15 cellular contexts compared by ENCODE assay signal in the genomic region with DNA sequence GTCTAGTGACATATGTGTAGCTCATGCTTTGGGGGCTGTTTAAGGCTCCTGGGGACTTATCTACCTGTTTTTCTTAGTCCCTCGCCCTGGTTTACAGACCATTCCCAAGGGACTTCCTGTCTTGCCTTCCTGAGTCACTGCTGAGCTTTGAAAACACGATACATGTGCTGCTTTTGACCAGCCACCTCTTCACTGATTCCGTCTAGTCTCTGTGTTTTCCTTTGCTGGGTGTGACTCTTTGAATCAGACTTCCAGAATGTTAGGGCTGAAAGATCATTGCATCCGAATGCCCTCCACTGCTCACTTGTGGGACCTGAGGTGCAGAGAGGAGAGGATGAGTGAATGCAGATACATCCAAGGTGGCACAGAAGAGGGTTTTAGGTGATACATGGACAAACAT. TPM values are rescaled to one million over a fixed set of nuclear protein-coding genes. Genes with fewer than 3 reads are reported as not detected.
DNase-seq lines count a peak whose midpoint lies in the region; ATAC-seq, FAIRE-seq and TF ChIP-seq lines count a peak whose summit lies in the region.
"Had no signal": no experiment of that assay in that cellular context is flagged by ENCODE, and none has a peak within 500 bp of the region (broad histone marks: within the 10 kb centered on the region; RNA-seq: fewer than 3 reads in every experiment).

No MANE protein-coding gene starts in this region.

- no peaks in the 10 kb centered on the region for H3K79me1 ChIP-seq in neuronal stem cell (ENCODE audit: low read depth, low read length)

- H3K36me3 ChIP-seq in HepG2 (replicated peaks in 1 of 2; ENCODE audit: control insufficient read depth in 1 of 2, insufficient read depth in 2 of 2, low read length in 2 of 2) (no peaks in the 10 kb centered on the region), right lobe of liver (no peaks in the 10 kb centered on the region), neuronal stem cell (replicated peaks in 1 of 2; ENCODE audit: control insufficient read depth in 2 of 2, insufficient read depth in 2 of 2, low read length in 2 of 2) (no peaks in the 10 kb centered on the region)
- H3K36me3 ChIP-seq: cardiac muscle cell, gastroesophageal sphincter had no signal

- H3K4me2 ChIP-seq in HepG2 (ENCODE audit: low read depth, low read length) (peak overlapping the region; percentile 50; the same call in 1 of the 2 replicates), neuronal stem cell (ENCODE audit: insufficient read depth, low read length, poor library complexity, severe bottlenecking) (no peak overlapping the region)

- WGBS in HepG2 (ENCODE audit: low lambda C conversion rate) = 6% methylated on average over 4 of the region's 4 CpGs
- 47% methylated on average over 4 of the region's 4 CpGs for WGBS in right lobe of liver (ENCODE audit: insufficient coverage, low coverage, low lambda C conversion rate, missing lambda C conversion rate)
- WGBS in neuronal stem cell (ENCODE audit: extremely low coverage in 2 of 2, insufficient read length in 2 of 2, insufficient replicate concordance in 1 of 2), 2 donors = no CpG with 5 or more reads among the region's 4 CpGs

- H3K9ac ChIP-seq in HepG2 (ENCODE audit: insufficient read depth, low read depth, low read length) (no peak overlapping the region), neuronal stem cell (ENCODE audit: low read depth, low read length, poor library complexity) (no peak overlapping the region)

- no peak overlapping the region for H2AK5ac ChIP-seq in neuronal stem cell (ENCODE audit: low read depth, low read length)

- no peak for FAIRE-seq in HepG2 (lab: Jason Lieb, UNC)

- CTCF ChIA-PET in HepG2 (lab: Yijun Ruan, JAX; ENCODE audit: low intra/inter-chr PET ratio, low total read pairs) = no interaction called here

- H3K18ac ChIP-seq in neuronal stem cell (ENCODE audit: low read length) = no peak overlapping the region

- no peak overlapping the region for H3K4ac ChIP-seq in neuronal stem cell (ENCODE audit: low read length)

- peaks cover 34% of the 10 kb centered on the region for H3K4me1 ChIP-seq in HepG2 (ENCODE audit: insufficient read depth, low read length)
- H3K4me1 ChIP-seq in right lobe of liver = peaks cover 0 to 10% (median 0%) of the 10 kb centered on the region in 4 donors
- peaks cover 0 to 3% of the 10 kb centered on the region in 2 donors for H3K4me1 ChIP-seq in neuronal stem cell (ENCODE audit: control insufficient read depth in 2 of 2, insufficient read depth in 1 of 2, low read depth in 1 of 2, low read length in 2 of 2)

- intact Hi-C loops in HepG2 (cut with micrococcal nuclease; ENCODE audit: unreplicated experiment) = no loop called here
- intact Hi-C loops in right lobe of liver (cut with DNase I) = no loop called here

- no peak overlapping the region for H2BK12ac ChIP-seq in neuronal stem cell (ENCODE audit: low read length)

- no peak for ATAC-seq in HepG2
- no peak for ATAC-seq in right lobe of liver
- no peak for ATAC-seq in HG02588 (IDR thresholded peaks at IDR 0.05; ENCODE audit: unreplicated experiment)
- no peak for ATAC-seq in HG02623 (IDR thresholded peaks at IDR 0.05; ENCODE audit: unreplicated experiment)
- ATAC-seq: gastroesophageal sphincter, left lobe of liver had no signal

- TF ChIP-seq RAD21 in HepG2 (CRISPR knock-in tag; IDR thresholded peaks at IDR 0.05) = no peak

- H3K27ac ChIP-seq in HepG2 (ENCODE audit: extremely low read length, insufficient read depth, low read length) (no peak overlapping the region), right lobe of liver (no peak overlapping the region), neuronal stem cell (replicated peaks; ENCODE audit: low read length) (no peak overlapping the region)
- H3K27ac ChIP-seq: cardiac muscle cell, gastroesophageal sphincter had no signal

- H3K23ac ChIP-seq in neuronal stem cell (ENCODE audit: low read depth, low read length, poor library complexity) = no peak overlapping the region

- in situ Hi-C loops in HepG2 (cut with HindIII; ENCODE audit: extremely low pct_ligation_motif_present, low pct_unique_long_range_greater_than_20kb) (no loop called here), astrocyte of the spinal cord (cut with HindIII; ENCODE audit: low sequenced_read_pairs) (no loop called here)

- H3K4me3 ChIP-seq in HepG2 (replicated peaks in 1 of 3; ENCODE audit: insufficient read depth in 1 of 3, low read depth in 2 of 3, low read length in 3 of 3) (no peak overlapping the region), right lobe of liver (no peak overlapping the region), astrocyte of the spinal cord (ENCODE audit: low read depth, low read length) (no peak overlapping the region), neuronal stem cell (ENCODE audit: low read length in 2 of 2) (no peak overlapping the region)
- H3K4me3 ChIP-seq: cardiac muscle cell, gastroesophageal sphincter had no signal

- no peak overlapping the region for H2BK5ac ChIP-seq in neuronal stem cell (ENCODE audit: low read length)

- H4K8ac ChIP-seq in neuronal stem cell (ENCODE audit: low read depth, low read length) = no peak overlapping the region

- no peak overlapping the region for H4K91ac ChIP-seq in neuronal stem cell (ENCODE audit: low read depth, low read length, poor library complexity)

- no peak overlapping the region for H2BK120ac ChIP-seq in neuronal stem cell (ENCODE audit: low read depth, low read length)

- no peak overlapping the region for H3K14ac ChIP-seq in neuronal stem cell (ENCODE audit: low read length)

- H4K20me1 ChIP-seq in HepG2 (ENCODE audit: insufficient read depth, low read length) = no peaks in the 10 kb centered on the region

- DNase-seq in HepG2 (ENCODE audit: low spot score) (no peak), right lobe of liver (no peak), astrocyte of the spinal cord (ENCODE audit: low read depth, low spot score) (peak; percentile 60), iris pigment epithelial cell (ENCODE audit: low read depth) (peak; percentile 58), NCI-H1105 (lab: John Stamatoyannopoulos, UW) (no peak), neuronal stem cell (ENCODE audit: low spot score) (no peak)
- DNase-seq: activated CD4-positive, alpha-beta T cell treated with anti-CD3 and anti-CD28 coated beads for 4 hours; DND-41; NCI-H2029; trophoblast cell had no signal

- no peak overlapping the region for H2BK15ac ChIP-seq in neuronal stem cell (ENCODE audit: low read length)

- no peak for TF ChIP-seq CTCF in HepG2 (CRISPR knock-in tag; IDR thresholded peaks at IDR 0.05)
- no peak for TF ChIP-seq CTCF in right lobe of liver (IDR thresholded peaks at IDR 0.05)
- TF ChIP-seq CTCF in astrocyte of the spinal cord (IDR thresholded peaks at IDR 0.05; ENCODE audit: low read depth, low read length) = no peak

- H3K27me3 ChIP-seq in HepG2 (ENCODE audit: control insufficient read depth in 1 of 2, insufficient read depth in 2 of 2, low read length in 2 of 2) = peaks cover 1 to 2% of the 10 kb centered on the region in 2 experiments; a peak in 1 of 5 replicates
- no peaks in the 10 kb centered on the region for H3K27me3 ChIP-seq in right lobe of liver
- H3K27me3 ChIP-seq in neuronal stem cell (ENCODE audit: control insufficient read depth in 3 of 3, insufficient read depth in 3 of 3, low read depth in 1 of 3, low read length in 3 of 3) = peaks cover 0 to 3% (median 0%) of the 10 kb centered on the region in 3 experiments
- H3K27me3 ChIP-seq: cardiac muscle cell, gastroesophageal sphincter had no signal

- H2AFZ ChIP-seq in HepG2 (ENCODE audit: low read length) = peak overlapping the region; percentile 81
- H2AFZ ChIP-seq in neuronal stem cell (ENCODE audit: low read length) = no peak overlapping the region

- TF ChIP-seq POLR2A in HepG2 (IDR thresholded peaks at IDR 0.05; ENCODE audit: insufficient read depth in 1 of 2, low read depth in 2 of 2, low read length in 2 of 2) (no peak), right lobe of liver (IDR thresholded peaks at IDR 0.05) (no peak)

- no peaks in the 10 kb centered on the region for H3K79me2 ChIP-seq in HepG2 (ENCODE audit: insufficient read depth, low read length)

- BruUV-seq in HepG2 (replicated peaks; lab: Mats Ljungman, UMichigan) = no TSS peak

- POLR2A ChIA-PET in HepG2 (lab: Yijun Ruan, JAX) = interaction anchor here (1.2 kb wide), 1 partner anchor 28 kb away, joined by 3 read pairs; no protein-coding TSS in a partner anchor

- TF ChIP-seq EP300 in HepG2 (IDR thresholded peaks at IDR 0.05; ENCODE audit: low read depth in 2 of 2, low read length in 2 of 2) = no peak
- TF ChIP-seq EP300 in HepG2 (CRISPR knock-in tag; IDR thresholded peaks at IDR 0.05; ENCODE audit: borderline replicate concordance) = no peak

- H3K9me3 ChIP-seq in HepG2 (ENCODE audit: low read length) (peaks cover 22% of the 10 kb centered on the region), right lobe of liver (no peaks in the 10 kb centered on the region), neuronal stem cell (replicated peaks in 1 of 2; ENCODE audit: control insufficient read depth in 2 of 2, insufficient read depth in 1 of 2, low read depth in 1 of 2, low read length in 2 of 2) (peaks cover 4 to 12% of the 10 kb centered on the region in 2 donors)

RNA-seq across cellular contexts. Expression of a gene that starts 35.3 kb away (rescaled TPM):
- total RNA-seq in HepG2 (2016; rRNA removed; fragmentation: Illumina TruSeq; extraction: Trizol) (5.8 and 9.9 TPM in 2 replicates), right lobe of liver (100 to 1,000 TPM in 1 of 6 experiments, 10 to 100 TPM in 5; 19.0 to 116 (median 25.8) TPM)
- 8.5 and 9.6 TPM in 2 replicates for total RNA-seq in HepG2 (2016; cell fraction: cytosol; rRNA removed; fragmentation: Illumina TruSeq; extraction: Trizol; ENCODE audit: low read depth)
- total RNA-seq in HepG2 (2016; cell fraction: insoluble cytoplasmic fraction; rRNA removed; fragmentation: Illumina TruSeq; extraction: Trizol) = 6.5 and 9.1 TPM in 2 replicates
- total RNA-seq in HepG2 (2016; cell fraction: membrane; rRNA removed; fragmentation: Illumina TruSeq; extraction: Trizol) = 11.1 and 14.4 TPM in 2 replicates
- total RNA-seq in HepG2 (2016; cell fraction: nucleus; rRNA removed; fragmentation: Illumina TruSeq; extraction: Trizol) = 4.1 and 4.2 TPM in 2 replicates
- 1.5 and 2.0 TPM in 2 replicates for polyA plus RNA-seq in HepG2 (2011; rRNA removed)
- 1.7 and 3.5 TPM in 2 replicates for polyA plus RNA-seq in HepG2 (2011; cell fraction: cytosol; rRNA removed)
- polyA plus RNA-seq in HepG2 (2011; cell fraction: nucleus; rRNA removed) = 3.7 and 3.9 TPM in 2 replicates
- 5.5 and 6.8 TPM in 2 replicates for polyA plus RNA-seq in HepG2 (2012)
- polyA plus RNA-seq in HepG2 (2016; cell fraction: cytosol; fragmentation: Illumina TruSeq; extraction: Trizol; ENCODE audit: low read depth) = 9.0 and 13.1 TPM in 2 replicates
- 11.7 and 13.4 TPM in 2 replicates for polyA plus RNA-seq in HepG2 (2016; cell fraction: insoluble cytoplasmic fraction; fragmentation: Illumina TruSeq; extraction: Trizol; ENCODE audit: low read depth)
- polyA plus RNA-seq in HepG2 (2016; cell fraction: membrane; fragmentation: Illumina TruSeq; extraction: Trizol; ENCODE audit: low read depth) = 14.8 and 15.5 TPM in 2 replicates
- polyA plus RNA-seq in HepG2 (2016; cell fraction: nucleus; fragmentation: Illumina TruSeq; extraction: Trizol; ENCODE audit: insufficient read depth, low read depth) = 13.0 and 14.6 TPM in 2 replicates
- polyA minus RNA-seq in HepG2 (2011; rRNA and poly(A)+ RNA removed; ENCODE audit: low replicate concordance) = 1.8 and 1.9 TPM in 2 replicates
- polyA minus RNA-seq in HepG2 (2011; cell fraction: cytosol; rRNA and poly(A)+ RNA removed) = 3.7 and 5.4 TPM in 2 replicates
- 1.6 and 2.2 TPM in 2 replicates for polyA minus RNA-seq in HepG2 (2011; cell fraction: nucleus; rRNA and poly(A)+ RNA removed)
- 17.7 TPM for polyA plus RNA-seq in neuronal stem cell (2013, experiment 1 of 2)
- polyA plus RNA-seq in neuronal stem cell (2013, experiment 2 of 2) = 17.8 TPM

Comparison
In these comparisons a context has a peak if more than half of its experiments do, and no peak if none do; other contexts are left out.
1. DNase-seq: peak in astrocyte of the spinal cord (single experiment) and iris pigment epithelial cell (single experiment); none in HepG2 (single experiment), right lobe of liver (0 of 3), NCI-H1105 (single experiment) and neuronal stem cell (single experiment).